In the genomic region with DNA sequence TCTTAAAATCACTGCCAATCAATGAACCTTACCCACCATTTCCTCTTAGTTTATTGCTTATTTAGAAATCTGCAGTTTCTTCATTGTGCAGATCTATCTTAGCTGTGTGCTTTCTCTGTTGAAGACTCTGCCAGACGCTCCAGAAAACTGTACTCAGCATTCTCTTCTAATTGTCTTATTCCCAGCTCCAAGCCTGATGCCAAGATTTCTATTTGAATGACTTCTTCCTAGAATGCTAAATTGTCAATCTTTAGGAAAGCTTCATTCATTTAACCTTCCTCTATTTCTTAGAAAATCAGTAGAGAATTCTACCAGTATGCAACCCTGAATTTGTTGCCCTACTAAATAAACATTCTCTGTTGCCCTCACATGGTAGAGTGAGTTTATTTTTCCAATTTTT, we compare ENCODE assay signal across 31 cellular contexts.
"Had no signal": no experiment of that assay in that cellular context is flagged by ENCODE, and none has a peak within 500 bp of the region (broad histone marks: within the 10 kb centered on the region; RNA-seq: fewer than 3 reads in every experiment).

No MANE protein-coding gene starts in this region.

- H3K36me3 ChIP-seq: MG63 had no signal

- H3K4me3 ChIP-seq: MG63 had no signal

- H3K27me3 ChIP-seq: MG63 had no signal

- H3K4me2 ChIP-seq: KMS-11 had no signal

- DNase-seq: Karpas-422, Kasumi-1, MG63, MM.1S, MV-4-11, NCI-H1048, NCI-H1092, NCI-H1092 treated with DMSO at 0.1 percent for 48 hours, NCI-H1105, NCI-H1105 treated with DMSO at 0.1 percent for 48 hours, NCI-H1417 treated with DMSO at 0.1 percent for 48 hours, NCI-H1436, NCI-H1436 treated with DMSO at 0.1 percent for 48 hours, NCI-H146, NCI-H1694, NCI-H1694 treated with DMSO at 0.1 percent for 48 hours, NCI-H187, NCI-H187 treated with DMSO at 0.1 percent for 48 hours, NCI-H1930, NCI-H2029, NCI-H2081 treated with DMSO at 0.1 percent for 48 hours, NCI-H2107, NCI-H2171, NCI-H2171 treated with DMSO at 0.1 percent for 48 hours, NCI-H226, NCI-H345, NCI-H446, NCI-H446 treated with DMSO at 0.1 percent for 48 hours, NCI-H510A, NCI-H510A treated with DMSO at 0.1 percent for 48 hours had no signal

- H3K27ac ChIP-seq: KMS-11 had no signal

- H3K9me3 ChIP-seq: MG63 had no signal

- H3K9ac ChIP-seq: KMS-11 had no signal
